In the genomic region with DNA sequence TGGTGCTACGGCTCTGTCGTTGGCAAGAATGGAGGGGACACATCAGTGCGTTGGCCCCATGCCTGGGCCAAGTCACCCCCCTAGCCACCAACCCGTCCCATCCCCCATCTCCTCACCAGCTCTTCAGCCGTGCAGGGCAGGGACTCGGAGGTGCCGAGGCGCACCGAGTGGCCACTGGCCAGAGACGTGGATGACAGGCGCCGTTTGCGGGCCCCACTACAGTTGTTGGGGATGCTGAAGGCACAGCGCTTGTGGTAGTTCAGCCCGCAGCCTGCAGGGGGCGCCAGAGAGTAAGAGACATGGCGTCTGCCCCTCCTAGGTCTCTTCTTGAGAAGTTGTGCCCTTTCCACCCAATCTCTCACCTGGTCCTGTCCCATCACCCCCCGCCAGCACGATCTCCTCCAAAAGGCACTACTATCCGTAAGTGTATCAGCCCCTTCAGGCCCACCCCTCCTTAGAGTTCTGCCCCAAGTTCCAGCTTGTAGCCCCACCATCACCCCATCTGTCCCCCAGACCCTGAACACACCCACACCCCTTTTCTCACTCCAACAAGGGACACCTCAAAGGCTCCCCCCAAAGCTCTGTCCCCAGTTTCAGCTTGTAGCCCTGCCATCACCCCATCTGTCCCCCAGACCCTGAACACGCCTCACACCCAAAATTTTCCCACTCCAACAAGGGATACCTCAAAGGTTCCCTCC, we compare ENCODE assay signal across 9 cellular contexts. TPM values are rescaled to one million over a fixed set of nuclear protein-coding genes. Genes with fewer than 3 reads are reported as not detected.
DNase-seq lines count a peak whose midpoint lies in the region; ATAC-seq and TF ChIP-seq lines count a peak whose summit lies in the region.
"Had no signal": no experiment of that assay in that cellular context is flagged by ENCODE, and none has a peak within 500 bp of the region (broad histone marks: within the 10 kb centered on the region; RNA-seq: fewer than 3 reads in every experiment).

No MANE protein-coding gene starts in this region.

- no peaks in the 10 kb centered on the region for H3K9me3 ChIP-seq in esophagus muscularis mucosa
- H3K9me3 ChIP-seq in thyroid gland: no peaks in the 10 kb centered on the region
- H3K9me3 ChIP-seq: BLaER1 had no signal

- intact Hi-C loops in esophagus muscularis mucosa (cut with DNase I) (loop anchor here (2.0 to 5.0 kb wide), 2 partner anchors 24 to 138 kb away; no protein-coding TSS in a partner anchor), thyroid gland (cut with DNase I) (no loop called here)

- TF ChIP-seq CTCF in esophagus muscularis mucosa (IDR thresholded peaks at IDR 0.05) (peak; percentile 93 to 98 (median 96)), thyroid gland (IDR thresholded peaks at IDR 0.05) (peak; percentile 68 to 96 (median 80))

- 34% methylated on average over 20 of the region's 21 CpGs for WGBS in esophagus muscularis mucosa
- 41 to 56% methylated on average over 11 to 20 of the region's 21 CpGs for WGBS in thyroid gland, 2 donors

- no peak for ATAC-seq in GM18517 (IDR thresholded peaks at IDR 0.05; ENCODE audit: unreplicated experiment)

- H3K4me1 ChIP-seq in esophagus muscularis mucosa: peaks cover 0 to 8% (median 0%) of the 10 kb centered on the region in 4 donors
- H3K4me1 ChIP-seq in thyroid gland: no peaks in the 10 kb centered on the region
- H3K4me1 ChIP-seq: BLaER1 had no signal

- peak; percentile 4 for DNase-seq in NCI-H1436 (lab: John Stamatoyannopoulos, UW)
- DNase-seq in NCI-H1436 treated with DMSO at 0.1 percent for 48 hours (lab: John Stamatoyannopoulos, UW): no peak
- peak; percentile 50 to 55 for DNase-seq in NOMO-1 (lab: John Stamatoyannopoulos, UW; ENCODE audit: unreplicated experiment in 2 of 2)
- peak; percentile 96 for DNase-seq in activated T-cell treated with anti-CD3 and anti-CD28 coated beads for 1 hour (ENCODE audit: low read depth)
- peak; percentile 95 for DNase-seq in esophagus muscularis mucosa (ENCODE audit: extremely low spot score)
- peak in 36 of 56 donors; percentile 7 to 77 (median 32) for DNase-seq in nucleus accumbens (lab: John Stamatoyannopoulos, UW)
- peak; percentile 65 to 70 for DNase-seq in thyroid gland

- H3K27me3 ChIP-seq in esophagus muscularis mucosa (no peaks in the 10 kb centered on the region), thyroid gland (no peaks in the 10 kb centered on the region)
- H3K27me3 ChIP-seq: BLaER1 had no signal

- H3K27ac ChIP-seq in esophagus muscularis mucosa (replicated peaks in 1 of 4): no peak overlapping the region
- H3K27ac ChIP-seq in thyroid gland: no peak overlapping the region
- H3K27ac ChIP-seq: BLaER1 had no signal

- H3K4me3 ChIP-seq in esophagus muscularis mucosa (no peak overlapping the region), thyroid gland (replicated peaks in 1 of 3) (no peak overlapping the region)
- H3K4me3 ChIP-seq: BLaER1 had no signal

- H3K36me3 ChIP-seq in esophagus muscularis mucosa (peaks cover 33 to 93% (median 79%) of the 10 kb centered on the region in 4 donors), thyroid gland (peaks cover 46 to 60% of the 10 kb centered on the region in 2 donors)

- TF ChIP-seq POLR2A in esophagus muscularis mucosa (IDR thresholded peaks at IDR 0.05; ENCODE audit: low read depth) (no peak), thyroid gland (IDR thresholded peaks at IDR 0.05) (no peak)

- TF ChIP-seq EP300 in esophagus muscularis mucosa (IDR thresholded peaks at IDR 0.05): no peak

RNA-seq across cellular contexts. Expression of a gene that starts 12.4 kb away (rescaled TPM):
- total RNA-seq in esophagus muscularis mucosa (10 to 100 TPM; 12.8 to 33.3 (median 22.4) TPM), thyroid gland (10 to 100 TPM; 23.7 to 40.7 (median 32.7) TPM)

RNA-seq across cellular contexts. Expression of a gene that starts 41.3 kb away (rescaled TPM):
- total RNA-seq in esophagus muscularis mucosa (10 to 100 TPM; 22.4 to 30.3 (median 26.5) TPM), thyroid gland (10 to 100 TPM; 20.1 to 40.1 (median 23.1) TPM)

RNA-seq across cellular contexts. Expression of a gene that starts 41.7 kb away (rescaled TPM):
- 100 to 1,000 TPM in 2 of 4 donors, 10 to 100 TPM in 2; 85.2 to 119 (median 101) TPM for total RNA-seq in esophagus muscularis mucosa
- 10 to 100 TPM; 54.1 to 73.4 (median 67.7) TPM for total RNA-seq in thyroid gland

RNA-seq across cellular contexts. Expression of a gene that starts 43.5 kb away (rescaled TPM):
- total RNA-seq in esophagus muscularis mucosa (100 to 1,000 TPM in 1 of 4 donors, 10 to 100 TPM in 3; 46.7 to 119 (median 65.1) TPM), thyroid gland (1 to 10 TPM; 1.7 to 3.2 (median 2.7) TPM)
